ENCODE assay signal across 34 cellular contexts in genomic region chr14:54790092-54790491, GRCh38.
"Had no signal": no experiment of that assay in that cellular context is flagged by ENCODE, and none has a peak within 500 bp of the region (broad histone marks: within the 10 kb centered on the region; RNA-seq: fewer than 3 reads in every experiment).

No MANE protein-coding gene starts in this region.

- H3K27me3 Mint-ChIP-seq: activated B cell treated with CpG ODN at 0.5 μM for 24 hours; activated CD8-positive, alpha-beta T cell treated with anti-CD3 and anti-CD28 coated beads for 36 hours; activated naive CD8-positive, alpha-beta T cell treated with anti-CD3 and anti-CD28 coated beads, Interleukin-2, amount 10 ng/mL, durations not matched to agents 7 days and 5 days; activated T-cell treated with anti-CD3 and anti-CD28 coated beads, Interleukin-2, amount 50 U/mL, for 24 hours; brain; T-helper 17 cell had no signal

- H3K27me3 ChIP-seq: ascending aorta, breast epithelium, cardiac muscle cell, esophagus squamous epithelium, gastroesophageal sphincter had no signal

- H3K4me1 ChIP-seq: breast epithelium, esophagus squamous epithelium, gastroesophageal sphincter had no signal

- H3K27ac Mint-ChIP-seq: activated B cell treated with CpG ODN at 0.5 μM for 24 hours; activated CD8-positive, alpha-beta T cell treated with anti-CD3 and anti-CD28 coated beads for 36 hours; activated naive CD4-positive, alpha-beta T cell treated with anti-CD3 and anti-CD28 coated beads, Interleukin-2, amount 10 ng/mL, durations not matched to agents 7 days and 5 days; activated naive CD4-positive, alpha-beta T cell treated with anti-CD3 and anti-CD28 coated beads, Interleukin-2, amount 50 U/mL, for 72 hours; activated naive CD8-positive, alpha-beta T cell treated with anti-CD3 and anti-CD28 coated beads, Interleukin-2, amount 10 ng/mL, durations not matched to agents 7 days and 5 days; activated T-cell treated with anti-CD3 and anti-CD28 coated beads, Interleukin-2, amount 50 U/mL, for 24 hours; activated T-cell treated with anti-CD3 and anti-CD28 coated beads, Interleukin-2, amount 50 U/mL, for 72 hours; T-helper 17 cell; T-helper 2 cell treated with Interferon-gamma antibody and Interleukin-4, amounts not matched to agents 5 μg/mL and 100 μg/mL, for 36 hours had no signal

- ATAC-seq: activated CD4-positive, CD25-positive, alpha-beta regulatory T cell treated with anti-CD3 and anti-CD28 coated beads, Interleukin-2, amount 50 U/mL, for 24 hours; activated CD8-positive, alpha-beta T cell treated with anti-CD3 and anti-CD28 coated beads for 36 hours; activated naive CD4-positive, alpha-beta T cell treated with anti-CD3 and anti-CD28 coated beads, Interleukin-2, amount 50 U/mL, for 72 hours; activated T-cell treated with anti-CD3 and anti-CD28 coated beads, Interleukin-2, amount 50 U/mL, for 72 hours; gastroesophageal sphincter; T-helper 17 cell had no signal

- H3K4me3 ChIP-seq: ascending aorta, breast epithelium, cardiac muscle cell, esophagus squamous epithelium, gastroesophageal sphincter had no signal

- H3K9me3 Mint-ChIP-seq: activated B cell treated with CpG ODN at 0.5 μM for 24 hours; activated CD8-positive, alpha-beta T cell treated with anti-CD3 and anti-CD28 coated beads for 36 hours; activated naive CD4-positive, alpha-beta T cell treated with anti-CD3 and anti-CD28 coated beads, Interleukin-2, amount 10 ng/mL, durations not matched to agents 7 days and 5 days; activated naive CD4-positive, alpha-beta T cell treated with anti-CD3 and anti-CD28 coated beads, Interleukin-2, amount 50 U/mL, for 72 hours; activated naive CD8-positive, alpha-beta T cell treated with anti-CD3 and anti-CD28 coated beads, Interleukin-2, amount 10 ng/mL, durations not matched to agents 7 days and 5 days; activated T-cell treated with anti-CD3 and anti-CD28 coated beads, Interleukin-2, amount 50 U/mL, for 24 hours; activated T-cell treated with anti-CD3 and anti-CD28 coated beads, Interleukin-2, amount 50 U/mL, for 72 hours; central memory CD8-positive, alpha-beta T cell; T-helper 2 cell treated with Interferon-gamma antibody and Interleukin-4, amounts not matched to agents 5 μg/mL and 100 μg/mL, for 36 hours had no signal

- H3K4me1 Mint-ChIP-seq: activated naive CD4-positive, alpha-beta T cell treated with anti-CD3 and anti-CD28 coated beads, Interleukin-2, amount 10 ng/mL, durations not matched to agents 7 days and 5 days; central memory CD8-positive, alpha-beta T cell; T-helper 17 cell had no signal

- H3K9me3 ChIP-seq: ascending aorta had no signal

- H3K36me3 Mint-ChIP-seq: activated naive CD4-positive, alpha-beta T cell treated with anti-CD3 and anti-CD28 coated beads, Interleukin-2, amount 10 ng/mL, durations not matched to agents 7 days and 5 days; activated naive CD8-positive, alpha-beta T cell treated with anti-CD3 and anti-CD28 coated beads, Interleukin-2, amount 10 ng/mL, durations not matched to agents 7 days and 5 days had no signal

- H3K4me3 Mint-ChIP-seq: activated B cell treated with CpG ODN at 0.5 μM for 24 hours; activated CD8-positive, alpha-beta T cell treated with anti-CD3 and anti-CD28 coated beads for 36 hours; activated naive CD4-positive, alpha-beta T cell treated with anti-CD3 and anti-CD28 coated beads, Interleukin-2, amount 10 ng/mL, durations not matched to agents 7 days and 5 days; activated naive CD8-positive, alpha-beta T cell treated with anti-CD3 and anti-CD28 coated beads, Interleukin-2, amount 10 ng/mL, durations not matched to agents 7 days and 5 days; activated T-cell treated with anti-CD3 and anti-CD28 coated beads, Interleukin-2, amount 50 U/mL, for 24 hours; activated T-cell treated with anti-CD3 and anti-CD28 coated beads, Interleukin-2, amount 50 U/mL, for 72 hours; brain; central memory CD8-positive, alpha-beta T cell; T-helper 17 cell; T-helper 2 cell treated with Interferon-gamma antibody and Interleukin-4, amounts not matched to agents 5 μg/mL and 100 μg/mL, for 36 hours had no signal

- H3K36me3 ChIP-seq: breast epithelium had no signal

- DNase-seq: activated B cell treated with CpG ODN at 0.5 μM for 24 hours; activated CD4-positive, alpha-beta T cell treated with anti-CD3 and anti-CD28 coated beads for 48 hours; activated CD4-positive, alpha-beta T cell treated with anti-CD3 and anti-CD28 coated beads, Interleukin-2, amount 50 U/mL, for 1 hour; activated CD4-positive, alpha-beta T cell treated with anti-CD3 and anti-CD28 coated beads, Interleukin-2, amount 50 U/mL, for 48 hours; activated CD8-positive, alpha-beta memory T cell treated with anti-CD3 and anti-CD28 coated beads for 24 hours; activated CD8-positive, alpha-beta memory T cell treated with anti-CD3 and anti-CD28 coated beads, Interleukin-2, amount 50 U/mL, for 4 hours; activated CD8-positive, alpha-beta T cell treated with anti-CD3 and anti-CD28 coated beads for 36 hours; activated gamma-delta T cell; activated naive CD4-positive, alpha-beta T cell; activated naive CD4-positive, alpha-beta T cell treated with anti-CD3 and anti-CD28 coated beads, Interleukin-2, amount 10 ng/mL, durations not matched to agents 7 days and 5 days; activated naive CD8-positive, alpha-beta T cell treated with anti-CD3 and anti-CD28 coated beads, Interleukin-2, amount 10 ng/mL, durations not matched to agents 7 days and 5 days; activated T-cell treated with anti-CD3 and anti-CD28 coated beads for 4 hours; activated T-cell treated with anti-CD3 and anti-CD28 coated beads, Interleukin-2, amount 50 U/mL, for 24 hours; activated T-cell treated with anti-CD3 and anti-CD28 coated beads, Interleukin-2, amount 50 U/mL, for 72 hours; cortex of kidney; dermis blood vessel endothelial cell; effector CD8-positive, alpha-beta T cell; esophagus squamous epithelium; foreskin melanocyte; SW 1271; T-helper 1 cell; T-helper 17 cell; T1000; WERI-Rb-1 had no signal

- H3K27ac ChIP-seq: ascending aorta, breast epithelium, cardiac muscle cell, epithelial cell of prostate, esophagus squamous epithelium, gastroesophageal sphincter, WERI-Rb-1 had no signal
